9 cellular contexts compared by ENCODE assay signal in the genomic region with DNA sequence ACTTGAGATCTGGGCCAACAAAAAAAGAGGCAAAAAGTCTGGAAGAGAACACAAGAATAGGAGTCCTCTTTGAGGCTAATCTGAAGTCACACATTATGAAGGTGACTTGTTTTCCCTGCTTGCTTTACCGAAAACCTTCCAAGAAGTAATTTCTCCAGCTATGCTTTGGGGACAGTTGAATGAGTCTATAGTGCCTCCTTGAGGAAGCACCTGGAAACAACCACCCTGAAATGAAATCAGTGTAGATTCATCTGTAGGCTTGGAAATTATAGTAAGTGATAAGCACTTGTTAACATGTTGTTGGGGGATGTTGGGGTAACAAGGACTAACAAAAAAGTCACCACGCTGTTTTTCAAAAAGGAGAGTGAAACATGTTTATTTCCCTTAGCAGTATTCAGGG.
DNase-seq lines count a peak whose midpoint lies in the region; ATAC-seq and TF ChIP-seq lines count a peak whose summit lies in the region.
"Had no signal": no experiment of that assay in that cellular context is flagged by ENCODE, and none has a peak within 500 bp of the region (broad histone marks: within the 10 kb centered on the region; RNA-seq: fewer than 3 reads in every experiment).

No MANE protein-coding gene starts in this region.

- ATAC-seq in GM21528 (IDR thresholded peaks at IDR 0.05; ENCODE audit: low FRiP score, unreplicated experiment) = no peak

- TF ChIP-seq CTCF in LNCaP clone FGC (IDR thresholded peaks at IDR 0.05; ENCODE audit: control insufficient read depth, extremely low read depth, insufficient read depth) = peak; percentile 27; the same call in 1 of the 2 replicates

- H3K4me3 ChIP-seq in LNCaP clone FGC (ENCODE audit: low read depth, low read length) = no peak overlapping the region

- DNase-seq in GDM1 (lab: John Stamatoyannopoulos, UW) (peak; percentile 2), LNCaP clone FGC (ENCODE audit: low read depth) (no peak), astrocyte of the hippocampus (ENCODE audit: low read depth, low spot score) (peak; percentile 36), midbrain (lab: John Stamatoyannopoulos, UW) (peak; percentile 25), NCI-H187 (lab: John Stamatoyannopoulos, UW) (no peak)
- DNase-seq in stimulated activated CD4-positive, alpha-beta T cell treated with anti-CD3 and anti-CD28 coated beads, Interleukin-4, amount 100 ng/mL, for 4 hours = no peak
- DNase-seq: activated CD8-positive, alpha-beta memory T cell treated with anti-CD3 and anti-CD28 coated beads for 24 hours; NCI-H1105 had no signal

Comparison
In these comparisons a context has a peak if more than half of its experiments do, and no peak if none do; other contexts are left out.
1. DNase-seq: peak in GDM1 (single experiment), astrocyte of the hippocampus (single experiment) and midbrain (single experiment); none in LNCaP clone FGC (single experiment), stimulated activated CD4-positive, alpha-beta T cell treated with anti-CD3 and anti-CD28 coated beads, Interleukin-4, amount 100 ng/mL, for 4 hours (0 of 2) and NCI-H187 (0 of 2).